In the genomic region with DNA sequence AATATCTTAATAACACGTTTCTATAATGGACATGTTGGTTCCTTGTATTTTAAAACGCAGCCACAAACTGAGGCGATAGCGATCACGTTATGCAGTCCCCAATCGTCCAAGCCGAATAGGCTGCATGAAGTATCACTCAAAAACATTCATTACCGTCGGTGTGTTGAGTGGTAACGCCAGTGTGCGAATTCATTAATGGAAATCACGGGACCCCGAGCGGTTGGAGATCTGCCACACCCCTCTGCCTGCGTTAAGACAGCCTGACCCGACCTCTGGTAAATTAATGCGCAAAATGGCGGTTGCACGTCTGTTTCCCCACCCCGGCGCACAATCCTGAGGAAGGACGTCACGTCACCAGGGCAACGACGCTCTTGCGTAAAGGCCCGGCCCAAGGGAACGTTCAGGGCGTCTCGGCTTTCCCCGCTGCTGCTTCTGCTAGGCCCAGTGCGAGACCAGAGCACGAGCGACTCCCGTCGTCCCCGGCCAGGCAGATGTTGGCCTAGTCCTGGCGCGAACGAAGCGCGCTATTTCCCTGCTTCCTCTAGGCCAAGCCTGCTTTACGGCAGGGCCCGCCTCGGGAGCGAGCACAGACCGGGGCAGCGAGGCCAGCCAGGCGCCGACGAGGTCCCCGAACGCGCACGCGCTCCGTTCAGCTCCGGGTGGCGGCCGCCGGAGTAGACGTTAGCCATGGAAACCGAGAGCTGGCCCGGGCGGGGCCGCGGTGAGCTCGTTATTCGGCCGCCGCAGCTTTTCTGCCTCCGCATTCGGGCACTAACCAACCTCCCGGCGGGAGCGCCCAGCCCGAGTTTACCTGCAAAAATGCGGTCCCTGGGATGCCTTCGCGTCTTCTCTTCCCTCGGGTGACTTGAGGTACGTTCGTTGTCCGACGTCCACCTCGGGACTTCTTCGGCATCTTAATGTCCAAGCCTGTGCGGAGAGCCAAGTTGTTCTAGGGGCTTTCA, we compare ENCODE assay signal across 8 cellular contexts. TPM values are rescaled to one million over a fixed set of nuclear protein-coding genes. Genes with fewer than 3 reads are reported as not detected.
DNase-seq lines count a peak whose midpoint lies in the region; ATAC-seq lines count a peak whose summit lies in the region.

A gene (plus strand): TSS at position 374 of the 962 bp plus-strand sequence. CDS start 15,716 bp downstream, outside the sequence.

- no peaks in the 10 kb centered on the region for H3K27me3 ChIP-seq in Karpas-422 (ENCODE audit: low read length)

- H3K27ac Mint-ChIP-seq in naive B cell: peak within 1 kb of the TSS; percentile 95 to 99 (median 99)
- H3K27ac Mint-ChIP-seq in stimulated activated memory B cell treated with anti-CD40 and anti-IgM and Interleukin-4, amounts not matched to agents 10 μg/mL and 1 μg/mL and 100 μg/mL, for 72 hours: peak within 1 kb of the TSS; percentile 89

- peaks cover 0 to 7% (median 0%) of the 10 kb centered on the region in 3 donors for H3K27me3 Mint-ChIP-seq in naive B cell
- no peaks in the 10 kb centered on the region for H3K27me3 Mint-ChIP-seq in stimulated activated memory B cell treated with anti-CD40 and anti-IgM and Interleukin-4, amounts not matched to agents 10 μg/mL and 1 μg/mL and 100 μg/mL, for 72 hours

- peak within 1 kb of the TSS; percentile 83 for H3K9ac ChIP-seq in Karpas-422 (ENCODE audit: low read length)

- no peaks in the 10 kb centered on the region for H3K36me3 Mint-ChIP-seq in naive B cell
- peaks cover 10% of the 10 kb centered on the region for H3K36me3 Mint-ChIP-seq in stimulated activated memory B cell treated with anti-CD40 and anti-IgM and Interleukin-4, amounts not matched to agents 10 μg/mL and 1 μg/mL and 100 μg/mL, for 72 hours

- H3K4me1 ChIP-seq in Karpas-422 (ENCODE audit: low read length): peaks cover 39% of the 10 kb centered on the region

- peaks cover 28% of the 10 kb centered on the region for H4K20me1 ChIP-seq in Karpas-422 (ENCODE audit: insufficient read depth, low read depth, low read length)

- ATAC-seq in GM21825 (IDR thresholded peaks at IDR 0.05; ENCODE audit: unreplicated experiment) (peak; percentile 94), naive B cell (ENCODE audit: low read depth in 2 of 2) (peak; percentile 89)
- ATAC-seq in stimulated activated memory B cell treated with anti-CD40 and anti-IgM and Interleukin-4, amounts not matched to agents 10 μg/mL and 1 μg/mL and 100 μg/mL, for 72 hours: peak; percentile 99

- peak within 1 kb of the TSS; percentile 85 for H3K4me3 ChIP-seq in Karpas-422 (ENCODE audit: low read length)

- H3K9me3 ChIP-seq in Karpas-422 (ENCODE audit: low read length): no peaks in the 10 kb centered on the region

- H3K4me1 Mint-ChIP-seq in naive B cell: peaks cover 29 to 41% (median 36%) of the 10 kb centered on the region in 3 donors
- H3K4me1 Mint-ChIP-seq in stimulated activated memory B cell treated with anti-CD40 and anti-IgM and Interleukin-4, amounts not matched to agents 10 μg/mL and 1 μg/mL and 100 μg/mL, for 72 hours: peaks cover 35% of the 10 kb centered on the region

- peak within 1 kb of the TSS; percentile 72 for H2AFZ ChIP-seq in Karpas-422 (ENCODE audit: low read length)

- DNase-seq in DMS79 treated with DMSO at 0.1 percent for 48 hours (lab: John Stamatoyannopoulos, UW) (peak; percentile 100), Karpas-422 (peak; percentile 100), RPMI8226 (peak; percentile 95), fibroblast of gingiva (ENCODE audit: low read depth) (peak; percentile 100), naive B cell (peak; percentile 96)
- peak; percentile 88 for DNase-seq in activated T-helper 1 cell treated with anti-CD3 and anti-CD28 coated beads, Interleukin-2, amount 50 U/mL, for 16 hours (ENCODE audit: low read depth in 1 of 2, low spot score in 1 of 2)

- no peaks in the 10 kb centered on the region for H3K9me3 Mint-ChIP-seq in naive B cell
- no peaks in the 10 kb centered on the region for H3K9me3 Mint-ChIP-seq in stimulated activated memory B cell treated with anti-CD40 and anti-IgM and Interleukin-4, amounts not matched to agents 10 μg/mL and 1 μg/mL and 100 μg/mL, for 72 hours

- peaks cover 47% of the 10 kb centered on the region for H3K79me2 ChIP-seq in Karpas-422 (ENCODE audit: low read length)

- peak within 1 kb of the TSS; percentile 81 for H3K4me2 ChIP-seq in Karpas-422 (ENCODE audit: low read depth, low read length, poor library complexity, severe bottlenecking)

- H3K4me3 Mint-ChIP-seq in naive B cell: peak within 1 kb of the TSS; percentile 88 to 98 (median 94)
- peak within 1 kb of the TSS; percentile 87 for H3K4me3 Mint-ChIP-seq in stimulated activated memory B cell treated with anti-CD40 and anti-IgM and Interleukin-4, amounts not matched to agents 10 μg/mL and 1 μg/mL and 100 μg/mL, for 72 hours

- H3K9me2 ChIP-seq in Karpas-422 (replicated peaks; ENCODE audit: insufficient read depth, low read length): no peaks in the 10 kb centered on the region

- H3K36me3 ChIP-seq in Karpas-422 (ENCODE audit: insufficient read depth, low read length): no peaks in the 10 kb centered on the region

- H3K27ac ChIP-seq in Karpas-422 (ENCODE audit: low read length): peak within 1 kb of the TSS; percentile 87

RNA-seq across cellular contexts. Expression of the gene that starts here (rescaled TPM):
- 53.3 and 98.8 TPM in 2 replicates for total RNA-seq in Karpas-422 (2014; rRNA removed; shearing (Covaris generic); ENCODE audit: low replicate concordance)
- polyA plus RNA-seq in naive B cell (ENCODE audit: low read depth in 6 of 6): 10 to 100 TPM; 11.3 to 26.1 (median 24.5) TPM

Comparison
In these comparisons a context has a peak if more than half of its experiments do, and no peak if none do; other contexts are left out.
1. Peak in every context shown above with its lines: DNase-seq, ATAC-seq, H3K4me3 ChIP-seq and H3K27ac ChIP-seq.